ENCODE assay signal across 21 cellular contexts in the genomic region with DNA sequence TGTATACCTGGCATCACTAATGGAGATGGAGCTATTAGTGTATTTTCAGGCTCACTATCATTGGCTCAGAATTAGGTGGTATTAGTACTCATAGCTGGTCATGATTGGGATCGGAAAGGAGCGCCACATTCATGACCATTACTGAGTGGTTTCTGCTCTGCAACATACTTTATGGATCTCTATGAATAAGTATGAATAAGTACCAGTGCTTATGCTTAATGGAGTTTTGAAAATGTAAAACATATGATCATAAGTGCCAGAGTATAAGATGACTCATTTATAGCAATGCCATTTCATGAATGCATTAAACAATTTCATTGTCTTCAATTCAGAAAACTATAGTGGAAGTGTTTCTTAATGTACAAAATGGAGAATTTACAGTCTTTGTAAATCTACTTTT.
"Had no signal": no experiment of that assay in that cellular context is flagged by ENCODE, and none has a peak within 500 bp of the region (broad histone marks: within the 10 kb centered on the region; RNA-seq: fewer than 3 reads in every experiment).

No MANE protein-coding gene starts in this region.

- H3K27ac Mint-ChIP-seq: activated naive CD4-positive, alpha-beta T cell treated with anti-CD3 and anti-CD28 coated beads, Interleukin-2, amount 10 ng/mL, durations not matched to agents 7 days and 5 days; activated naive CD8-positive, alpha-beta T cell treated with anti-CD3 and anti-CD28 coated beads, Interleukin-2, amount 50 U/mL, for 24 hours; naive B cell; stimulated activated memory B cell treated with anti-CD40 and anti-IgM and Interleukin-4, amounts not matched to agents 10 μg/mL and 1 μg/mL and 100 μg/mL, for 72 hours had no signal

- H3K9me3 ChIP-seq: esophagus muscularis mucosa, gastrocnemius medialis, left ventricle myocardium inferior, spleen, testis had no signal

- H3K27me3 ChIP-seq: esophagus muscularis mucosa, gastrocnemius medialis, spleen, testis had no signal

- ATAC-seq: activated CD4-positive, CD25-positive, alpha-beta regulatory T cell treated with anti-CD3 and anti-CD28 coated beads, Interleukin-2, amount 50 U/mL, for 24 hours; activated naive CD8-positive, alpha-beta T cell treated with anti-CD3 and anti-CD28 coated beads, Interleukin-2, amount 50 U/mL, for 24 hours; gastrocnemius medialis; stimulated activated memory B cell treated with anti-CD40 and anti-IgM and Interleukin-4, amounts not matched to agents 10 μg/mL and 1 μg/mL and 100 μg/mL, for 72 hours had no signal

- DNase-seq: activated CD4-positive, alpha-beta T cell treated with anti-CD3 and anti-CD28 coated beads, Interleukin-2, amount 50 U/mL, for 1 hour; activated CD8-positive, alpha-beta memory T cell treated with anti-CD3 and anti-CD28 coated beads for 24 hours; activated CD8-positive, alpha-beta memory T cell treated with anti-CD3 and anti-CD28 coated beads, Interleukin-2, amount 50 U/mL, for 48 hours; activated effector memory CD4-positive, alpha-beta T cell treated with Interleukin-2 at 50 U/mL for 16 hours; activated naive CD4-positive, alpha-beta T cell treated with anti-CD3 and anti-CD28 coated beads, Interleukin-2, amount 10 ng/mL, durations not matched to agents 7 days and 5 days; activated naive CD8-positive, alpha-beta T cell treated with anti-CD3 and anti-CD28 coated beads, Interleukin-2, amount 50 U/mL, for 24 hours; activated T-cell treated with anti-CD3 and anti-CD28 coated beads, Interleukin-2, amount 50 U/mL, for 48 hours; aorta; gastrocnemius medialis; head of caudate nucleus; left ventricle myocardium inferior; naive B cell; retina; spleen; stimulated activated CD4-positive, alpha-beta T cell treated with anti-CD3 and anti-CD28 coated beads, Interleukin-4, amount 100 ng/mL, for 4 hours; testis had no signal

- H3K4me3 ChIP-seq: coronary artery, esophagus muscularis mucosa, gastrocnemius medialis, left ventricle myocardium inferior, spleen, testis had no signal

- H3K4me1 Mint-ChIP-seq: activated naive CD4-positive, alpha-beta T cell treated with anti-CD3 and anti-CD28 coated beads, Interleukin-2, amount 10 ng/mL, durations not matched to agents 7 days and 5 days; activated naive CD8-positive, alpha-beta T cell treated with anti-CD3 and anti-CD28 coated beads, Interleukin-2, amount 50 U/mL, for 24 hours; naive B cell; stimulated activated memory B cell treated with anti-CD40 and anti-IgM and Interleukin-4, amounts not matched to agents 10 μg/mL and 1 μg/mL and 100 μg/mL, for 72 hours had no signal

- H3K36me3 Mint-ChIP-seq: activated naive CD4-positive, alpha-beta T cell treated with anti-CD3 and anti-CD28 coated beads, Interleukin-2, amount 10 ng/mL, durations not matched to agents 7 days and 5 days; naive B cell; stimulated activated memory B cell treated with anti-CD40 and anti-IgM and Interleukin-4, amounts not matched to agents 10 μg/mL and 1 μg/mL and 100 μg/mL, for 72 hours had no signal

- H3K36me3 ChIP-seq: esophagus muscularis mucosa, gastrocnemius medialis, left ventricle myocardium inferior, spleen had no signal

- H3K27ac ChIP-seq: coronary artery, esophagus muscularis mucosa, gastrocnemius medialis, left ventricle myocardium inferior, spleen, testis had no signal

- H3K9me3 Mint-ChIP-seq: activated naive CD4-positive, alpha-beta T cell treated with anti-CD3 and anti-CD28 coated beads, Interleukin-2, amount 10 ng/mL, durations not matched to agents 7 days and 5 days; activated naive CD8-positive, alpha-beta T cell treated with anti-CD3 and anti-CD28 coated beads, Interleukin-2, amount 50 U/mL, for 24 hours; naive B cell; neural crest cell; stimulated activated memory B cell treated with anti-CD40 and anti-IgM and Interleukin-4, amounts not matched to agents 10 μg/mL and 1 μg/mL and 100 μg/mL, for 72 hours had no signal

- H3K4me3 Mint-ChIP-seq: activated naive CD4-positive, alpha-beta T cell treated with anti-CD3 and anti-CD28 coated beads, Interleukin-2, amount 10 ng/mL, durations not matched to agents 7 days and 5 days; activated naive CD8-positive, alpha-beta T cell treated with anti-CD3 and anti-CD28 coated beads, Interleukin-2, amount 50 U/mL, for 24 hours; naive B cell; neural crest cell; stimulated activated memory B cell treated with anti-CD40 and anti-IgM and Interleukin-4, amounts not matched to agents 10 μg/mL and 1 μg/mL and 100 μg/mL, for 72 hours had no signal

- H3K4me1 ChIP-seq: gastrocnemius medialis, spleen, testis had no signal

- H3K27me3 Mint-ChIP-seq: activated naive CD4-positive, alpha-beta T cell treated with anti-CD3 and anti-CD28 coated beads, Interleukin-2, amount 10 ng/mL, durations not matched to agents 7 days and 5 days; activated naive CD8-positive, alpha-beta T cell treated with anti-CD3 and anti-CD28 coated beads, Interleukin-2, amount 50 U/mL, for 24 hours; naive B cell; stimulated activated memory B cell treated with anti-CD40 and anti-IgM and Interleukin-4, amounts not matched to agents 10 μg/mL and 1 μg/mL and 100 μg/mL, for 72 hours had no signal
